In the genomic region with DNA sequence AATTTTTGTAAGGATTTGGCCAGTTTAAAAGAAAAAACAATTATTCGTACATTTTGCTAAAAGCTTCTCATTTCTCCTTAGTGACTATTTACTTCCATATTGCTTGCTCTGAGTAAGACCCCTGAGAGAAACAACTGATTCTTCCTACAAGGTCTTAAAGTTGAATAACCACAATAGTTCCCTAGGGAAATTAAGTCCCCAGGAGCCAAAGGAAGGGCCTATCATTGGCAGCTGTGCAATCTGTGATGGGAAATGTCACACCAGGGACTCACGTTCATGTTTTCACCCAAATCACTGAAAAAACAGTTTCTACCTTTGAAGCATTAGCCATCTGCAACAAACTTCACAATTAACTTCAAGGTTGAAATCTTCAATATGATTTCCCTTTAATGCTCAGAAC, we compare ENCODE assay signal across 15 cellular contexts.
DNase-seq lines count a peak whose midpoint lies in the region; ATAC-seq, FAIRE-seq and TF ChIP-seq lines count a peak whose summit lies in the region.
"Had no signal": no experiment of that assay in that cellular context is flagged by ENCODE, and none has a peak within 500 bp of the region (broad histone marks: within the 10 kb centered on the region; RNA-seq: fewer than 3 reads in every experiment).

No MANE protein-coding gene starts in this region.

- no peak overlapping the region for H3K27ac ChIP-seq in BLaER1
- no peak overlapping the region for H3K27ac ChIP-seq in DND-41 (ENCODE audit: low read length)
- no peak overlapping the region for H3K27ac ChIP-seq in GM12878 (ENCODE audit: control insufficient read depth, insufficient read depth)
- no peak overlapping the region for H3K27ac ChIP-seq in body of pancreas
- H3K27ac ChIP-seq: A549 had no signal

- FAIRE-seq in GM12878 (lab: Jason Lieb, UNC) = no peak
- FAIRE-seq: A549, GM19239, H1, HepG2, HTR-8/SVneo had no signal

- H3K4me1 ChIP-seq in BLaER1 (peaks cover 23% of the 10 kb centered on the region), DND-41 (ENCODE audit: insufficient read depth, low read length) (no peaks in the 10 kb centered on the region), GM12878 (ENCODE audit: control insufficient read depth, insufficient read depth, low read length) (no peaks in the 10 kb centered on the region), body of pancreas (no peaks in the 10 kb centered on the region)
- H3K4me1 ChIP-seq: HAP-1 had no signal

- 48% methylated on average over 2 of the region's 2 CpGs for WGBS in GM12878 (ENCODE audit: insufficient coverage, insufficient replicate concordance, low lambda C conversion rate, missing lambda C conversion rate)
- WGBS in body of pancreas, 2 donors = 77% methylated on average over 2 of the region's 2 CpGs

- H4K20me1 ChIP-seq in BLaER1 (peaks cover 10% of the 10 kb centered on the region; the same call in 1 of the 2 replicates), DND-41 (ENCODE audit: insufficient read depth, low read length) (no peaks in the 10 kb centered on the region), GM12878 (ENCODE audit: control insufficient read depth, insufficient read depth) (no peaks in the 10 kb centered on the region)

- H3K36me3 ChIP-seq in BLaER1 (peaks cover 32% of the 10 kb centered on the region), DND-41 (ENCODE audit: insufficient read depth, low read length) (peaks cover 38% of the 10 kb centered on the region), GM12878 (ENCODE audit: control insufficient read depth in 2 of 2, insufficient read depth in 2 of 2, low read length in 1 of 2) (peaks cover 5 to 15% of the 10 kb centered on the region in 2 experiments; a peak in 3 of 4 replicates), body of pancreas (replicated peaks in 1 of 2; ENCODE audit: insufficient read depth in 1 of 2, low read depth in 2 of 2) (peaks cover 11% of the 10 kb centered on the region in 2 donors)

- BruUV-seq in GM12878 (replicated peaks; lab: Mats Ljungman, UMichigan) = no TSS peak

- CTCF ChIA-PET in GM12878 (lab: Yijun Ruan, JAX) = interaction anchor here (1.0 to 1.7 kb wide), 2 partner anchors 11 to 16 kb away, joined by 3 to 5 read pairs; no protein-coding TSS in a partner anchor

- TF ChIP-seq POLR2A in GM12878 (IDR thresholded peaks at IDR 0.05; ENCODE audit: low read depth, low read length) = no peak
- no peak for TF ChIP-seq POLR2A in body of pancreas (IDR thresholded peaks at IDR 0.05)

- RAD21 ChIA-PET in GM12878 (lab: Charles Lee; ENCODE audit: unreplicated experiment) = interaction anchor here (1.4 kb wide), 1 partner anchor 302 kb away, joined by 4 read pairs; no protein-coding TSS in a partner anchor

- H3K27me3 ChIP-seq in BLaER1 = no peaks in the 10 kb centered on the region
- no peaks in the 10 kb centered on the region for H3K27me3 ChIP-seq in DND-41 (ENCODE audit: insufficient read depth, low read length, poor library complexity)
- no peaks in the 10 kb centered on the region for H3K27me3 ChIP-seq in GM12878 (replicated peaks in 1 of 2; ENCODE audit: control insufficient read depth in 2 of 2, insufficient read depth in 2 of 2, low read length in 1 of 2)
- H3K27me3 ChIP-seq in body of pancreas = no peaks in the 10 kb centered on the region

- no peak for TF ChIP-seq EP300 in GM12878 (IDR thresholded peaks at IDR 0.05; ENCODE audit: borderline replicate concordance in 1 of 2, control insufficient read depth in 1 of 2, low read depth in 2 of 2, low read length in 2 of 2)

- H3K9ac ChIP-seq in BLaER1 = no peak overlapping the region
- no peak overlapping the region for H3K9ac ChIP-seq in DND-41 (ENCODE audit: low read depth, low read length)
- H3K9ac ChIP-seq in GM12878 (ENCODE audit: control insufficient read depth, insufficient read depth, low read length) = no peak overlapping the region

- no peaks in the 10 kb centered on the region; the same call in 1 of the 2 replicates for H3K79me2 ChIP-seq in DND-41 (ENCODE audit: insufficient read depth, low read length)
- H3K79me2 ChIP-seq in GM12878 (ENCODE audit: control insufficient read depth, insufficient read depth, low read length) = no peaks in the 10 kb centered on the region

- intact Hi-C loops in GM12878 (cut with micrococcal nuclease; ENCODE audit: unreplicated experiment) = no loop called here
- intact Hi-C loops in body of pancreas (cut with DNase I) = loop anchor here (10.0 kb wide), 1 partner anchor 51 kb away; no protein-coding TSS in a partner anchor

- SMC1A ChIA-PET in GM12878 (lab: Charles Lee; ENCODE audit: uncharacterized antibody, unreplicated experiment) = interaction anchor here (1.0 to 1.5 kb wide), 6 partner anchors 9 to 39 kb away, joined by 3 to 6 read pairs (median 3); no protein-coding TSS in a partner anchor

- 0 out of 3 replicates have a peak, but pooled peaks have one; percentile 13 for ATAC-seq in DND-41 (ENCODE audit: insufficient read depth, low read depth)
- no peak for ATAC-seq in GM12878
- ATAC-seq in body of pancreas = no peak
- ATAC-seq in HG02588 (IDR thresholded peaks at IDR 0.05; ENCODE audit: unreplicated experiment) = no peak
- ATAC-seq: A549, HepG2 had no signal

- TF ChIP-seq CTCF in DND-41 (IDR thresholded peaks at IDR 0.05; ENCODE audit: borderline replicate concordance, extremely low read depth, low read length, poor library complexity, severe bottlenecking) (no peak), GM12878 (IDR thresholded peaks at IDR 0.05 in 2 of 3, conservative IDR thresholded peaks at IDR 0.05 in 1 of 3; ENCODE audit: control insufficient read depth in 2 of 3, extremely low read depth in 1 of 3, insufficient read depth in 1 of 3, low read depth in 3 of 3, low read length in 3 of 3) (no peak), body of pancreas (IDR thresholded peaks at IDR 0.05) (no peak)

- no peak overlapping the region for H2AFZ ChIP-seq in DND-41 (ENCODE audit: low read depth, low read length)
- no peak overlapping the region for H2AFZ ChIP-seq in GM12878 (ENCODE audit: control insufficient read depth, low read depth, low read length)

- POLR2A ChIA-PET in GM12878 (lab: Charles Lee) = no interaction called here

- in situ Hi-C loops in GM12878 (cut with MboI) = no loop called here

- no peak overlapping the region for H3K4me3 ChIP-seq in BLaER1
- no peak overlapping the region for H3K4me3 ChIP-seq in DND-41 (ENCODE audit: low read depth in 1 of 2, low read length in 2 of 2)
- H3K4me3 ChIP-seq in GM12878 = no peak overlapping the region
- no peak overlapping the region for H3K4me3 ChIP-seq in body of pancreas
- H3K4me3 ChIP-seq: A549, HAP-1 had no signal

- DNase-seq in DND-41 (no peak), NCI-H2171 (lab: John Stamatoyannopoulos, UW) (peak; percentile 2), GM12878 (ENCODE audit: low read depth, low spot score) (no peak), KG1 (lab: John Stamatoyannopoulos, UW) (no peak), body of pancreas (no peak)
- DNase-seq: CD4-positive, CD25-positive, alpha-beta regulatory T cell; DMS 273 treated with DMSO at 0.1 percent for 48 hours had no signal

- H3K9me3 ChIP-seq in BLaER1 (no peaks in the 10 kb centered on the region), DND-41 (ENCODE audit: insufficient read depth, low read length, severe bottlenecking) (no peaks in the 10 kb centered on the region), GM12878 (replicated peaks; ENCODE audit: control insufficient read depth, insufficient read depth, low read length) (no peaks in the 10 kb centered on the region), body of pancreas (no peaks in the 10 kb centered on the region)
- H3K9me3 ChIP-seq: A549, HAP-1 had no signal

- H3K4me2 ChIP-seq in BLaER1 (peak overlapping the region; percentile 56), DND-41 (ENCODE audit: insufficient read depth, low read length) (no peak overlapping the region), GM12878 (ENCODE audit: control insufficient read depth, insufficient read depth) (no peak overlapping the region)
- H3K4me2 ChIP-seq: A549 had no signal

- no peak for TF ChIP-seq RAD21 in GM12878 (IDR thresholded peaks at IDR 0.05; ENCODE audit: insufficient read depth, low read depth, low read length)

TF ChIP-seq in GM12878, 131 proteins besides CTCF, POLR2A, EP300 and RAD21:
- TF ChIP-seq MEF2B (IDR thresholded peaks at IDR 0.05; ENCODE audit: partially characterized antibody, poor library complexity, severe bottlenecking) (peak; percentile 90), MTA2 (IDR thresholded peaks at IDR 0.05; ENCODE audit: low read depth) (no peak), SIN3A (IDR thresholded peaks at IDR 0.05; ENCODE audit: low read depth, low read length) (no peak), JUNB (IDR thresholded peaks at IDR 0.05) (no peak)
- TF ChIP-seq, protein P1, sequence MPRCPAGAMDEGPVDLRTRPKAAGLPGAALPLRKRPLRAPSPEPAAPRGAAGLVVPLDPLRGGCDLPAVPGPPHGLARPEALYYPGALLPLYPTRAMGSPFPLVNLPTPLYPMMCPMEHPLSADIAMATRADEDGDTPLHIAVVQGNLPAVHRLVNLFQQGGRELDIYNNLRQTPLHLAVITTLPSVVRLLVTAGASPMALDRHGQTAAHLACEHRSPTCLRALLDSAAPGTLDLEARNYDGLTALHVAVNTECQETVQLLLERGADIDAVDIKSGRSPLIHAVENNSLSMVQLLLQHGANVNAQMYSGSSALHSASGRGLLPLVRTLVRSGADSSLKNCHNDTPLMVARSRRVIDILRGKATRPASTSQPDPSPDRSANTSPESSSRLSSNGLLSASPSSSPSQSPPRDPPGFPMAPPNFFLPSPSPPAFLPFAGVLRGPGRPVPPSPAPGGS (IDR thresholded peaks at IDR 0.05; ENCODE audit: borderline replicate concordance, insufficient read depth, low read depth, low read length, poor library complexity, severe bottlenecking) = peak; percentile 17
